ENCODE assay signal across 1 cellular context in genomic region chr2:109614715-109615636, GRCh38.
TF ChIP-seq lines count a peak whose summit lies in the region.

No MANE protein-coding gene starts in this region.

TF ChIP-seq in GM23338, 12 proteins besides CTCF, POLR2A, EP300 and RAD21 (continued from another document):
- TF ChIP-seq ZNF462 (CRISPR knock-in tag; IDR thresholded peaks at IDR 0.05): no peak
TF ChIP-seq in GM23338: peak in this region for 0.
